1 cellular context compared by ENCODE assay signal in genomic region chr19:48685583-48685982, GRCh38.
TF ChIP-seq lines count a peak whose summit lies in the region.

No MANE protein-coding gene starts in this region.

TF ChIP-seq in K562, 482 proteins besides CTCF, POLR2A, EP300 and RAD21:
- TF ChIP-seq GTF2A2 (tag; IDR thresholded peaks at IDR 0.05) (no peak), ADNP (tag; IDR thresholded peaks at IDR 0.05) (0 out of 2 replicates have a peak, but pooled peaks have one; percentile 31), OTX1 (CRISPR knock-in tag; IDR thresholded peaks at IDR 0.05) (no peak), DPF2 (IDR thresholded peaks at IDR 0.05) (0 out of 2 replicates have a peak, but pooled peaks have one; percentile 36), GTF2F1 (IDR thresholded peaks at IDR 0.05; ENCODE audit: low read depth, low read length) (no peak), ZFX (CRISPR knock-in tag; IDR thresholded peaks at IDR 0.05) (peak; percentile 22; the same call in 1 of the 2 replicates), TRIM28 (IDR thresholded peaks at IDR 0.05) (no peak), SUPT5H (IDR thresholded peaks at IDR 0.05) (no peak), RBM34 (IDR thresholded peaks at IDR 0.05; ENCODE audit: borderline replicate concordance, insufficient read depth, low read length) (no peak), ZFP1 (CRISPR knock-in tag; IDR thresholded peaks at IDR 0.05) (no peak), ZNF140 (CRISPR knock-in tag; IDR thresholded peaks at IDR 0.05) (no peak), E4F1 (CRISPR knock-in tag; IDR thresholded peaks at IDR 0.05; ENCODE audit: borderline replicate concordance) (no peak), SMARCE1 (IDR thresholded peaks at IDR 0.05) (peak; percentile 58; the same call in 1 of the 2 replicates), ATF7 (IDR thresholded peaks at IDR 0.05) (no peak), CTBP1 (IDR thresholded peaks at IDR 0.05; ENCODE audit: borderline replicate concordance) (peak; percentile 66), LCOR (CRISPR knock-in tag; IDR thresholded peaks at IDR 0.05) (no peak), HMBOX1 (IDR thresholded peaks at IDR 0.05) (peak; percentile 90), MYNN (IDR thresholded peaks at IDR 0.05) (no peak), MYNN (CRISPR knock-in tag; IDR thresholded peaks at IDR 0.05) (no peak), SPI1 (IDR thresholded peaks at IDR 0.05; ENCODE audit: borderline replicate concordance, low read depth, low read length) (no peak), MEIS2 (IDR thresholded peaks at IDR 0.05; ENCODE audit: partially characterized antibody) (peak; percentile 30), ILK (tag; IDR thresholded peaks at IDR 0.05; ENCODE audit: borderline replicate concordance, low read depth) (no peak), ZBTB5 (IDR thresholded peaks at IDR 0.05) (no peak), REST (CRISPR knock-in tag; IDR thresholded peaks at IDR 0.05; ENCODE audit: low read depth) (no peak), KLF16 (IDR thresholded peaks at IDR 0.05) (peak; percentile 49; the same call in 1 of the 2 replicates), PCBP2 (IDR thresholded peaks at IDR 0.05; ENCODE audit: low read depth, low read length, poor library complexity, severe bottlenecking) (no peak), FOSL1 (tag; conservative IDR thresholded peaks at IDR 0.05) (peak; percentile 88), JUNB (CRISPR knock-in tag; conservative IDR thresholded peaks at IDR 0.05) (no peak), SOX6 (IDR thresholded peaks at IDR 0.05) (peak; percentile 82), FOXA1 (IDR thresholded peaks at IDR 0.05; ENCODE audit: borderline replicate concordance) (no peak), SMARCA4 (IDR thresholded peaks at IDR 0.05) (0 out of 2 replicates have a peak, but pooled peaks have one; percentile 20), DDX20 (tag; IDR thresholded peaks at IDR 0.05; ENCODE audit: low read depth) (no peak), L3MBTL2 (IDR thresholded peaks at IDR 0.05) (no peak), HDGF (IDR thresholded peaks at IDR 0.05) (no peak), TAF15 (IDR thresholded peaks at IDR 0.05; ENCODE audit: low read depth, low read length) (no peak), HDAC8 (tag; IDR thresholded peaks at IDR 0.05) (no peak), ATF3 (IDR thresholded peaks at IDR 0.05) (peak; percentile 83), ATF3 (CRISPR knock-in tag; conservative IDR thresholded peaks at IDR 0.05) (no peak), HES1 (IDR thresholded peaks at IDR 0.05; ENCODE audit: low read depth) (peak; percentile 31; the same call in 1 of the 2 replicates), RBBP5 (IDR thresholded peaks at IDR 0.05; ENCODE audit: borderline replicate concordance, insufficient read depth, low read length, poor library complexity, severe bottlenecking) (no peak), JUND (IDR thresholded peaks at IDR 0.05; ENCODE audit: borderline replicate concordance, low read depth, low read length) (peak; percentile 71), JUND (tag; IDR thresholded peaks at IDR 0.05; ENCODE audit: borderline replicate concordance, low read depth, low read length) (peak; percentile 74; the same call in 2 of the 3 replicates), ZEB2 (IDR thresholded peaks at IDR 0.05) (peak; percentile 88), KLF1 (tag; IDR thresholded peaks at IDR 0.05) (no peak)
